In genomic region chr9:134991808-134992754, GRCh38 we compare ENCODE assay signal across 15 cellular contexts.
"Had no signal": no experiment of that assay in that cellular context is flagged by ENCODE, and none has a peak within 500 bp of the region (broad histone marks: within the 10 kb centered on the region; RNA-seq: fewer than 3 reads in every experiment).

No MANE protein-coding gene starts in this region.

- H3K79me2 ChIP-seq: parathyroid adenoma had no signal

- H3K27me3 Mint-ChIP-seq: activated naive CD8-positive, alpha-beta T cell treated with anti-CD3 and anti-CD28 coated beads, Interleukin-2, amount 10 ng/mL, durations not matched to agents 7 days and 5 days had no signal

- DNase-seq: activated CD4-positive, alpha-beta T cell treated with anti-CD3 and anti-CD28 coated beads, Interleukin-2, amount 50 U/mL, for 4 hours; activated naive CD4-positive, alpha-beta T cell treated with Interleukin-2 at 50 U/mL for 16 hours; activated naive CD8-positive, alpha-beta T cell treated with anti-CD3 and anti-CD28 coated beads, Interleukin-2, amount 10 ng/mL, durations not matched to agents 7 days and 5 days; cerebellar nuclear complex; cortex of kidney; erythroblast; gastrocnemius medialis; stimulated activated CD4-positive, alpha-beta T cell treated with anti-CD3 and anti-CD28 coated beads, Interleukin-2, amount 100 ng/mL, for 24 hours; stimulated activated naive CD8-positive, alpha-beta T cell treated with anti-CD3 and anti-CD28 coated beads, Interleukin-15, Interleukin-2, amounts not matched to agents 100 U/mL and 50 U/mL, for 24 hours had no signal

- H3K4me1 ChIP-seq: gastrocnemius medialis, parathyroid adenoma had no signal

- H3K4me3 ChIP-seq: gastrocnemius medialis had no signal

- H2AFZ ChIP-seq: parathyroid adenoma had no signal

- H3K27ac ChIP-seq: gastrocnemius medialis, neutrophil, parathyroid adenoma had no signal

- H3K9me3 ChIP-seq: gastrocnemius medialis, neutrophil had no signal

- H3K36me3 ChIP-seq: gastrocnemius medialis, neutrophil had no signal

- H3K9ac ChIP-seq: parathyroid adenoma had no signal

- H3K27ac Mint-ChIP-seq: activated naive CD8-positive, alpha-beta T cell treated with anti-CD3 and anti-CD28 coated beads, Interleukin-2, amount 10 ng/mL, durations not matched to agents 7 days and 5 days; activated T-helper 1 cell treated with anti-CD3 and anti-CD28 coated beads, Interleukin-12 subunit alpha, Interleukin-12 subunit beta, Interleukin-2, Interleukin-4 antibody, amounts not matched to agents 30 ng/mL and 10 ng/mL and 1 ng/mL, durations not matched to agents 14 hours and 24 hours and 36 hours; mesothelial cell of epicardium; natural killer cell treated with Interleukin-12 subunit alpha and Interleukin-12 subunit beta and Interleukin-15 and Interleukin-18, amount 100 ng/mL, for 72 hours had no signal

- ATAC-seq: gastrocnemius medialis; natural killer cell treated with Interleukin-12 subunit alpha and Interleukin-12 subunit beta and Interleukin-15 and Interleukin-18, amount 100 ng/mL, for 72 hours; stimulated activated naive CD8-positive, alpha-beta T cell treated with anti-CD3 and anti-CD28 coated beads, Interleukin-15, Interleukin-2, amounts not matched to agents 100 U/mL and 50 U/mL, for 24 hours had no signal

- H3K4me3 Mint-ChIP-seq: activated naive CD8-positive, alpha-beta T cell treated with anti-CD3 and anti-CD28 coated beads, Interleukin-2, amount 10 ng/mL, durations not matched to agents 7 days and 5 days; activated T-helper 1 cell treated with anti-CD3 and anti-CD28 coated beads, Interleukin-12 subunit alpha, Interleukin-12 subunit beta, Interleukin-2, Interleukin-4 antibody, amounts not matched to agents 30 ng/mL and 10 ng/mL and 1 ng/mL, durations not matched to agents 14 hours and 24 hours and 36 hours; brain; mesothelial cell of epicardium; natural killer cell treated with Interleukin-12 subunit alpha and Interleukin-12 subunit beta and Interleukin-15 and Interleukin-18, amount 100 ng/mL, for 72 hours had no signal

- H3K36me3 Mint-ChIP-seq: activated naive CD8-positive, alpha-beta T cell treated with anti-CD3 and anti-CD28 coated beads, Interleukin-2, amount 10 ng/mL, durations not matched to agents 7 days and 5 days; brain; mesothelial cell of epicardium had no signal

- H3K4me1 Mint-ChIP-seq: activated naive CD8-positive, alpha-beta T cell treated with anti-CD3 and anti-CD28 coated beads, Interleukin-2, amount 10 ng/mL, durations not matched to agents 7 days and 5 days; brain; mesothelial cell of epicardium had no signal
